Comparison of ENCODE assay signal across 8 cellular contexts in the genomic region with DNA sequence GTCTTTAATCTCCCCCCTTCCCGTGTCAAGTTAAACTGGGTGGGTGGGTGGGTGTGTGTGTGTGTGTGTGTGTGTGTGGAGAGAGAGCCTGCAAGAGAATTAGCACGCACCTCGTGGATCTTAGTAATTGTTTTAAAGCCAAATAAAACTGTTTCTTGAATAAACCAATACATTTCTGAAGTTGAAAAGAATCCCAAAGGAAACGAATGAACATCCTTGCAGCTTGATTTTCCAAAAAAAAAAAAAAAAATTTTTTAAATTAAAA. TPM values are rescaled to one million over a fixed set of nuclear protein-coding genes. Genes with fewer than 3 reads are reported as not detected.
DNase-seq lines count a peak whose midpoint lies in the region; ATAC-seq, FAIRE-seq and TF ChIP-seq lines count a peak whose summit lies in the region.

No MANE protein-coding gene starts in this region.

- H3K9me3 Mint-ChIP-seq in progenitor cell of endocrine pancreas (ENCODE audit: low read depth), result no peaks in the 10 kb centered on the region

- peaks cover 79% of the 10 kb centered on the region for H3K79me2 ChIP-seq in OCI-LY7 (ENCODE audit: insufficient read depth, low read depth, low read length)
- peaks cover 32% of the 10 kb centered on the region for H3K79me2 ChIP-seq in endothelial cell of umbilical vein (ENCODE audit: control insufficient read depth, insufficient read depth, low read length)

- H3K36me3 ChIP-seq in OCI-LY7 (ENCODE audit: insufficient read depth, low read length) (peaks cover 28% of the 10 kb centered on the region; the same call in 1 of the 2 replicates), endothelial cell of umbilical vein (ENCODE audit: control insufficient read depth in 2 of 2, extremely low read depth in 1 of 2, insufficient read depth in 2 of 2, low read length in 2 of 2) (no peaks in the 10 kb centered on the region)

- ATAC-seq in HG03097 (IDR thresholded peaks at IDR 0.05; ENCODE audit: low FRiP score, unreplicated experiment) (no peak), GM18858 (IDR thresholded peaks at IDR 0.05; ENCODE audit: unreplicated experiment) (no peak)

- H3K36me3 Mint-ChIP-seq in progenitor cell of endocrine pancreas (ENCODE audit: insufficient read depth), result no peaks in the 10 kb centered on the region

- H2AFZ ChIP-seq in OCI-LY7 (ENCODE audit: low read length), result no peak overlapping the region
- H2AFZ ChIP-seq in endothelial cell of umbilical vein (ENCODE audit: low read depth, low read length), result no peak overlapping the region

- no TSS peak for BruUV-seq in OCI-LY7 (replicated peaks; lab: Mats Ljungman, UMichigan)
- no TSS peak for BruUV-seq in endothelial cell of umbilical vein (replicated peaks; lab: Mats Ljungman, UMichigan)

- peak overlapping the region; percentile 92 for H3K27ac ChIP-seq in OCI-LY7 (ENCODE audit: low read depth, low read length, poor library complexity, severe bottlenecking)
- peak overlapping the region; percentile 99 for H3K27ac ChIP-seq in endothelial cell of umbilical vein (ENCODE audit: insufficient read depth, low read depth, low read length)

- FAIRE-seq in GM18507 (lab: Jason Lieb, UNC) (peak; percentile 15), endothelial cell of umbilical vein (lab: Jason Lieb, UNC) (no peak)

- dilution Hi-C loops in endothelial cell of umbilical vein (cut with MboI; ENCODE audit: extremely low pct_ligation_motif_present, low sequenced_read_pairs), result no loop called here

- H3K4me1 Mint-ChIP-seq in progenitor cell of endocrine pancreas (ENCODE audit: low read depth), result peaks cover 20% of the 10 kb centered on the region

- H3K4me2 ChIP-seq in OCI-LY7 (ENCODE audit: low read length) (peak overlapping the region; percentile 75; the same call in 1 of the 2 replicates), endothelial cell of umbilical vein (ENCODE audit: insufficient read depth, low read length) (peak overlapping the region; percentile 99)

- no peak for TF ChIP-seq POLR2A in endothelial cell of umbilical vein (IDR thresholded peaks at IDR 0.05; ENCODE audit: low read depth, low read length)

- peaks cover 5% of the 10 kb centered on the region for H4K20me1 ChIP-seq in OCI-LY7 (ENCODE audit: insufficient read depth, low read length)
- no peaks in the 10 kb centered on the region for H4K20me1 ChIP-seq in endothelial cell of umbilical vein (replicated peaks; ENCODE audit: control insufficient read depth, extremely low read depth, insufficient read depth, low read length)

- intact Hi-C loops in OCI-LY7 (cut with micrococcal nuclease; ENCODE audit: unreplicated experiment) (no loop called here), endothelial cell of umbilical vein (cut with micrococcal nuclease) (no loop called here)

- CTCF ChIA-PET in OCI-LY7 (lab: Charles Lee; ENCODE audit: unreplicated experiment), result no interaction called here
- CTCF ChIA-PET in endothelial cell of umbilical vein (lab: Charles Lee), result interaction anchor here (0.9 to 2.7 kb wide), 4 partner anchors 12 to 120 kb away, joined by 4 to 19 read pairs (median 5); no protein-coding TSS in a partner anchor
- CTCF ChIA-PET in HEK293T (lab: Yijun Ruan, JAX), result interaction anchor here (0.6 kb wide), 1 partner anchor 22 kb away, joined by 3 read pairs; no protein-coding TSS in a partner anchor

- peak overlapping the region; percentile 96 for H3K27ac Mint-ChIP-seq in progenitor cell of endocrine pancreas

- no peaks in the 10 kb centered on the region for H3K9me2 ChIP-seq in OCI-LY7 (ENCODE audit: insufficient read depth, low read length)

- H3K9me3 ChIP-seq in OCI-LY7 (ENCODE audit: low read length) (no peaks in the 10 kb centered on the region), endothelial cell of umbilical vein (replicated peaks; ENCODE audit: control insufficient read depth, insufficient read depth, low read length) (no peaks in the 10 kb centered on the region)

- no peaks in the 10 kb centered on the region for H3K27me3 ChIP-seq in endothelial cell of umbilical vein (ENCODE audit: control insufficient read depth in 2 of 2, insufficient read depth in 2 of 2, low read length in 2 of 2)

- H3K4me1 ChIP-seq in OCI-LY7 (ENCODE audit: insufficient read depth, low read length, poor library complexity, severe bottlenecking), result peaks cover 70% of the 10 kb centered on the region
- H3K4me1 ChIP-seq in endothelial cell of umbilical vein (ENCODE audit: control insufficient read depth, extremely low read depth, insufficient read depth, low read length), result peaks cover 16% of the 10 kb centered on the region

- H3K9me1 ChIP-seq in endothelial cell of umbilical vein (replicated peaks; ENCODE audit: control insufficient read depth, extremely low read depth, insufficient read depth, low read length), result no peaks in the 10 kb centered on the region

- no peak for TF ChIP-seq CTCF in OCI-LY7 (conservative IDR thresholded peaks at IDR 0.05; ENCODE audit: low read length)
- TF ChIP-seq CTCF in endothelial cell of umbilical vein (IDR thresholded peaks at IDR 0.05; ENCODE audit: extremely low read depth in 1 of 2, insufficient read depth in 1 of 2, low read depth in 1 of 2, low read length in 2 of 2), result no peak
- TF ChIP-seq CTCF in progenitor cell of endocrine pancreas (IDR thresholded peaks at IDR 0.05; ENCODE audit: unreplicated experiment), result no peak

- DNase-seq in GM18507 (ENCODE audit: extremely low spot score, insufficient read length, low read depth), result no peak
- peak; percentile 65 for DNase-seq in OCI-LY7 (ENCODE audit: low spot score)
- peak; percentile 29 for DNase-seq in endothelial cell of umbilical vein (ENCODE audit: low read depth, low spot score)
- DNase-seq in progenitor cell of endocrine pancreas (ENCODE audit: low spot score, unreplicated experiment), result no peak
- no peak for DNase-seq in AML-193 (lab: John Stamatoyannopoulos, UW)
- no peak for DNase-seq in HEK293T (ENCODE audit: extremely low spot score)

- H3K4me3 Mint-ChIP-seq in progenitor cell of endocrine pancreas (ENCODE audit: low read depth), result peak overlapping the region; percentile 94

- H3K9ac ChIP-seq in endothelial cell of umbilical vein (replicated peaks; ENCODE audit: extremely low read depth, insufficient read depth, low read length), result peak overlapping the region; percentile 100

- H3K27me3 Mint-ChIP-seq in progenitor cell of endocrine pancreas, result no peaks in the 10 kb centered on the region

- H3K4me3 ChIP-seq in OCI-LY7 (ENCODE audit: low read depth, low read length, poor library complexity, severe bottlenecking) (peak overlapping the region; percentile 75), endothelial cell of umbilical vein (replicated peaks in 1 of 3; ENCODE audit: insufficient read depth in 1 of 3, low read depth in 1 of 3, low read length in 3 of 3) (peak overlapping the region in 2 of 3 experiments; percentile 75 to 87)

- POLR2A ChIA-PET in OCI-LY7 (lab: Charles Lee), result interaction anchor here (0.5 to 27.1 kb wide), 7 partner anchors 11 to 998 kb away, joined by 3 to 494 read pairs (median 4); partner anchors contain the start of gene TBCC
- POLR2A ChIA-PET in endothelial cell of umbilical vein (lab: Charles Lee), result interaction anchor here (0.6 to 2.1 kb wide), 12 partner anchors 16 to 437 kb away, joined by 3 to 39 read pairs (median 4); partner anchors contain the start of genes RPL7L1 and TBCC
- POLR2A ChIA-PET in HEK293T (lab: Yijun Ruan, JAX), result interaction anchor here (1.1 to 9.7 kb wide), 6 partner anchors 8 to 61 kb away, joined by 3 to 128 read pairs (median 6); partner anchors contain the start of gene TBCC

TF ChIP-seq in endothelial cell of umbilical vein, 7 proteins besides CTCF, POLR2A, EP300 and RAD21 (continues in another document):
- no peak for TF ChIP-seq POLR2AphosphoS5 (IDR thresholded peaks at IDR 0.05; ENCODE audit: insufficient read depth, low read depth, low read length)

TF ChIP-seq in HEK293T, 16 proteins besides CTCF, POLR2A, EP300 and RAD21 (continues in another document):
- no peak for TF ChIP-seq FOXM1 (IDR thresholded peaks at IDR 0.05; ENCODE audit: borderline replicate concordance)
- no peak for TF ChIP-seq LEF1 (IDR thresholded peaks at IDR 0.05; ENCODE audit: borderline replicate concordance)

RNA-seq across cellular contexts. Expression of gene BICRAL, which starts 0.4 kb away (rescaled TPM):
- total RNA-seq in OCI-LY7 (2014; rRNA removed; shearing (Covaris generic)), result 8.0 and 10.3 TPM in 2 replicates
- total RNA-seq in OCI-LY7 (2022) (25.7 and 27.8 TPM in 2 replicates), endothelial cell of umbilical vein (6.8 and 7.1 TPM in 2 replicates), progenitor cell of endocrine pancreas (13.2 and 14.4 TPM in 2 replicates)
- 5.6 and 5.8 TPM in 2 replicates for polyA plus RNA-seq in endothelial cell of umbilical vein
- polyA plus RNA-seq in endothelial cell of umbilical vein (2011; cell fraction: cytosol; rRNA removed), result 5.2 and 5.3 TPM in 2 replicates
- 7.9 and 8.5 TPM in 2 replicates for polyA plus RNA-seq in endothelial cell of umbilical vein (2011; cell fraction: nucleus; rRNA removed)
- polyA plus RNA-seq in endothelial cell of umbilical vein (2012), result 2.2 and 3.7 TPM in 2 replicates
- 15.8 and 17.3 TPM in 2 replicates for polyA minus RNA-seq in endothelial cell of umbilical vein
- polyA minus RNA-seq in endothelial cell of umbilical vein (2011; cell fraction: cytosol; rRNA and poly(A)+ RNA removed), result 7.7 TPM
- polyA minus RNA-seq in endothelial cell of umbilical vein (2011; cell fraction: nucleus; rRNA and poly(A)+ RNA removed), result 7.2 and 11.2 TPM in 2 replicates

RNA-seq across cellular contexts. Expression of gene TBCC, which starts 35.6 kb away (rescaled TPM):
- total RNA-seq in OCI-LY7 (2014; rRNA removed; shearing (Covaris generic)), result 118 and 136 TPM in 2 replicates
- total RNA-seq in OCI-LY7 (2022), result 69.2 and 78.0 TPM in 2 replicates
- 17.1 and 19.1 TPM in 2 replicates for total RNA-seq in endothelial cell of umbilical vein
- 13.5 and 15.9 TPM in 2 replicates for polyA plus RNA-seq in endothelial cell of umbilical vein
- polyA plus RNA-seq in endothelial cell of umbilical vein (2011; cell fraction: cytosol; rRNA removed), result 13.8 and 14.2 TPM in 2 replicates
- 10.5 and 10.7 TPM in 2 replicates for polyA plus RNA-seq in endothelial cell of umbilical vein (2011; cell fraction: nucleus; rRNA removed)
- polyA plus RNA-seq in endothelial cell of umbilical vein (2012), result 12.0 and 13.0 TPM in 2 replicates
- polyA minus RNA-seq in endothelial cell of umbilical vein, result 7.9 and 10.1 TPM in 2 replicates
- polyA minus RNA-seq in endothelial cell of umbilical vein (2011; cell fraction: cytosol; rRNA and poly(A)+ RNA removed), result 9.5 TPM
- polyA minus RNA-seq in endothelial cell of umbilical vein (2011; cell fraction: nucleus; rRNA and poly(A)+ RNA removed), result 5.4 and 5.9 TPM in 2 replicates
- 26.8 and 28.4 TPM in 2 replicates for total RNA-seq in progenitor cell of endocrine pancreas

RNA-seq across cellular contexts. Expression of gene PRPH2, which starts 59.1 kb away (rescaled TPM):
- total RNA-seq in OCI-LY7 (2014; rRNA removed; shearing (Covaris generic)), result not detected in 2 replicates
- total RNA-seq in OCI-LY7 (2022) (not detected in 2 replicates), endothelial cell of umbilical vein (0.40 and 0.48 TPM in 2 replicates), progenitor cell of endocrine pancreas (0.13 TPM in 1 of 2 replicates, not detected in the other)
- 0.32 and 0.46 TPM in 2 replicates for polyA plus RNA-seq in endothelial cell of umbilical vein
- 0.49 and 0.59 TPM in 2 replicates for polyA plus RNA-seq in endothelial cell of umbilical vein (2011; cell fraction: cytosol; rRNA removed)
- polyA plus RNA-seq in endothelial cell of umbilical vein (2011; cell fraction: nucleus; rRNA removed), result 0.63 and 0.75 TPM in 2 replicates
- polyA plus RNA-seq in endothelial cell of umbilical vein (2012), result 0.11 TPM in 1 of 2 replicates, not detected in the other
- polyA minus RNA-seq in endothelial cell of umbilical vein, result 0.34 and 0.80 TPM in 2 replicates
- not detected for polyA minus RNA-seq in endothelial cell of umbilical vein (2011; cell fraction: cytosol; rRNA and poly(A)+ RNA removed)
- polyA minus RNA-seq in endothelial cell of umbilical vein (2011; cell fraction: nucleus; rRNA and poly(A)+ RNA removed), result 0.58 and 0.72 TPM in 2 replicates

Comparison
In these comparisons a context has a peak if more than half of its experiments do, and no peak if none do; other contexts are left out.
1. DNase-seq: peak in OCI-LY7 (single experiment) and endothelial cell of umbilical vein (single experiment); none in GM18507 (single experiment), progenitor cell of endocrine pancreas (single experiment), AML-193 (0 of 2) and HEK293T (single experiment).